Comparison of ENCODE assay signal across 1 cellular context in genomic region chr1:156865258-156865657, GRCh38.
TF ChIP-seq lines count a peak whose summit lies in the region.

No MANE protein-coding gene starts in this region.

TF ChIP-seq in K562, 482 proteins besides CTCF, POLR2A, EP300 and RAD21:
- TF ChIP-seq BHLHE40 (IDR thresholded peaks at IDR 0.05; ENCODE audit: low read length): peak; percentile 84
- TF ChIP-seq, protein P1, sequence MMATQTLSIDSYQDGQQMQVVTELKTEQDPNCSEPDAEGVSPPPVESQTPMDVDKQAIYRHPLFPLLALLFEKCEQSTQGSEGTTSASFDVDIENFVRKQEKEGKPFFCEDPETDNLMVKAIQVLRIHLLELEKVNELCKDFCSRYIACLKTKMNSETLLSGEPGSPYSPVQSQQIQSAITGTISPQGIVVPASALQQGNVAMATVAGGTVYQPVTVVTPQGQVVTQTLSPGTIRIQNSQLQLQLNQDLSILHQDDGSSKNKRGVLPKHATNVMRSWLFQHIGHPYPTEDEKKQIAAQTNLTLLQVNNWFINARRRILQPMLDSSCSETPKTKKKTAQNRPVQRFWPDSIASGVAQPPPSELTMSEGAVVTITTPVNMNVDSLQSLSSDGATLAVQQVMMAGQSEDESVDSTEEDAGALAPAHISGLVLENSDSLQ (IDR thresholded peaks at IDR 0.05): peak; percentile 21
- no peak for TF ChIP-seq ZFX (CRISPR knock-in tag; IDR thresholded peaks at IDR 0.05)
- TF ChIP-seq ZNF174 (CRISPR knock-in tag; IDR thresholded peaks at IDR 0.05): no peak
- peak; percentile 19; the same call in 1 of the 2 replicates for TF ChIP-seq NFE2 (IDR thresholded peaks at IDR 0.05; ENCODE audit: low read depth)
- no peak for TF ChIP-seq LEF1 (IDR thresholded peaks at IDR 0.05)
- TF ChIP-seq FOXK1 (CRISPR knock-in tag; IDR thresholded peaks at IDR 0.05; ENCODE audit: borderline replicate concordance): 0 out of 2 replicates have a peak, but pooled peaks have one; percentile 35
- TF ChIP-seq, protein P2, sequence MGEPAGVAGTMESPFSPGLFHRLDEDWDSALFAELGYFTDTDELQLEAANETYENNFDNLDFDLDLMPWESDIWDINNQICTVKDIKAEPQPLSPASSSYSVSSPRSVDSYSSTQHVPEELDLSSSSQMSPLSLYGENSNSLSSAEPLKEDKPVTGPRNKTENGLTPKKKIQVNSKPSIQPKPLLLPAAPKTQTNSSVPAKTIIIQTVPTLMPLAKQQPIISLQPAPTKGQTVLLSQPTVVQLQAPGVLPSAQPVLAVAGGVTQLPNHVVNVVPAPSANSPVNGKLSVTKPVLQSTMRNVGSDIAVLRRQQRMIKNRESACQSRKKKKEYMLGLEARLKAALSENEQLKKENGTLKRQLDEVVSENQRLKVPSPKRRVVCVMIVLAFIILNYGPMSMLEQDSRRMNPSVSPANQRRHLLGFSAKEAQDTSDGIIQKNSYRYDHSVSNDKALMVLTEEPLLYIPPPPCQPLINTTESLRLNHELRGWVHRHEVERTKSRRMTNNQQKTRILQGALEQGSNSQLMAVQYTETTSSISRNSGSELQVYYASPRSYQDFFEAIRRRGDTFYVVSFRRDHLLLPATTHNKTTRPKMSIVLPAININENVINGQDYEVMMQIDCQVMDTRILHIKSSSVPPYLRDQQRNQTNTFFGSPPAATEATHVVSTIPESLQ (CRISPR knock-in tag; IDR thresholded peaks at IDR 0.05): no peak
- TF ChIP-seq TFE3 (CRISPR knock-in tag; IDR thresholded peaks at IDR 0.05): no peak
- peak; percentile 23 to 38; a peak in 2 of 4 replicates for TF ChIP-seq NRF1 (conservative IDR thresholded peaks at IDR 0.05 in 1 of 2, IDR thresholded peaks at IDR 0.05 in 1 of 2)
- TF ChIP-seq LCOR (CRISPR knock-in tag; IDR thresholded peaks at IDR 0.05): no peak
- no peak for TF ChIP-seq HNRNPH1 (optimal IDR thresholded peaks at IDR 0.05; ENCODE audit: low read depth, low read length)
- TF ChIP-seq CREB1 (IDR thresholded peaks at IDR 0.05): no peak
- TF ChIP-seq CREB1 (CRISPR knock-in tag; IDR thresholded peaks at IDR 0.05): no peak
